In the genomic region with DNA sequence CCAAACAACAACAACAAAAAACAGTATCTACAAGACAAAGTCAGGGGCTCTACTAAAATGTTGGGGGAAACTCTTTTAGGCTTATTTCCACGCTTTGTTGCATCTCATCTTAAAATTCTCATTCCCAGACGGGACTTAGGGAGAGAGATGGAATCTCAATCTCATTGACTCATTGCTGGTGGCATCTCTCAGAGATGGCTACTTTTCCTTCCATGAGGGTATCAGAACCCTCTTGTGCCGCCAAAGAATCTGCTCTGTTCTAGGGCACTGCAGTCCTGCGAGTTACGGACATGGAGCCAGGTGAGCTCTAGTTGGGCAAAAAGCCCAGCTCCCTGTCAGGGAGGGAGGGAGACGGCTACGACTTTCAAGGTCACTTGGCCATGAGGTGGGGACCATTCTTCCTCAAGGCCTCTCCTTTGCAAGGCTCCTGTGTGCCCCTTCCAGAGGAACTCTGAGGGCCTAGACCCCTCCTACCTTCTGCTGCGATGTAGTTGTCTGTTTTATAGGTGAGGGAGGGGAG, we compare ENCODE assay signal across 26 cellular contexts.
"Had no signal": no experiment of that assay in that cellular context is flagged by ENCODE, and none has a peak within 500 bp of the region (broad histone marks: within the 10 kb centered on the region; RNA-seq: fewer than 3 reads in every experiment).

No MANE protein-coding gene starts in this region.

- H3K4me1 ChIP-seq: pancreas, psoas muscle, right lobe of liver had no signal

- FAIRE-seq: pancreas, small intestine had no signal

- H3K27ac Mint-ChIP-seq: naive thymus-derived CD4-positive, alpha-beta T cell; natural killer cell; nephron; neural progenitor cell; progenitor cell of endocrine pancreas; stimulated activated effector memory CD8-positive, alpha-beta T cell treated with anti-CD3 and anti-CD28 coated beads, Interleukin-12 subunit alpha, Interleukin-12 subunit beta, amount 100 ng/mL, for 72 hours; stimulated activated naive B cell treated with anti-CD40 and anti-IgM and Interleukin-4, amounts not matched to agents 10 μg/mL and 1 μg/mL and 100 μg/mL, for 72 hours; stimulated activated naive CD8-positive, alpha-beta T cell treated with anti-CD3 and anti-CD28 coated beads, Interleukin-15, amount 100 ng/mL, for 72 hours had no signal

- H3K27ac ChIP-seq: neural progenitor cell, neutrophil, pancreas, psoas muscle, right lobe of liver, sigmoid colon, thoracic aorta, tibial artery, transverse colon, upper lobe of left lung, vagina had no signal

- H3K4me3 ChIP-seq: neural progenitor cell, pancreas, psoas muscle, right lobe of liver, sigmoid colon, thoracic aorta, tibial artery, transverse colon, upper lobe of left lung, vagina had no signal

- H3K4me2 ChIP-seq: neural progenitor cell had no signal

- H3K4me1 Mint-ChIP-seq: stimulated activated effector memory CD8-positive, alpha-beta T cell treated with anti-CD3 and anti-CD28 coated beads, Interleukin-12 subunit alpha, Interleukin-12 subunit beta, amount 100 ng/mL, for 72 hours had no signal

- H3K36me3 ChIP-seq: neural progenitor cell, neutrophil, pancreas, right lobe of liver, sigmoid colon, thoracic aorta, tibial artery, transverse colon, upper lobe of left lung, vagina had no signal

- H3K9me3 Mint-ChIP-seq: natural killer cell; stimulated activated naive CD8-positive, alpha-beta T cell treated with anti-CD3 and anti-CD28 coated beads, Interleukin-15, amount 100 ng/mL, for 72 hours had no signal

- H3K9ac ChIP-seq: neural progenitor cell had no signal

- H3K4me3 Mint-ChIP-seq: naive thymus-derived CD4-positive, alpha-beta T cell; natural killer cell; nephron; neural progenitor cell; stimulated activated effector memory CD8-positive, alpha-beta T cell treated with anti-CD3 and anti-CD28 coated beads, Interleukin-12 subunit alpha, Interleukin-12 subunit beta, amount 100 ng/mL, for 72 hours; stimulated activated naive B cell treated with anti-CD40 and anti-IgM and Interleukin-4, amounts not matched to agents 10 μg/mL and 1 μg/mL and 100 μg/mL, for 72 hours; stimulated activated naive CD8-positive, alpha-beta T cell treated with anti-CD3 and anti-CD28 coated beads, Interleukin-15, amount 100 ng/mL, for 72 hours had no signal

- ATAC-seq: naive thymus-derived CD4-positive, alpha-beta T cell; natural killer cell; pancreas; psoas muscle; right cardiac atrium; right lobe of liver; stimulated activated effector memory CD8-positive, alpha-beta T cell treated with anti-CD3 and anti-CD28 coated beads, Interleukin-12 subunit alpha, Interleukin-12 subunit beta, amount 100 ng/mL, for 72 hours; stimulated activated naive B cell treated with anti-CD40 and anti-IgM and Interleukin-4, amounts not matched to agents 10 μg/mL and 1 μg/mL and 100 μg/mL, for 72 hours; stimulated activated naive CD8-positive, alpha-beta T cell treated with anti-CD3 and anti-CD28 coated beads, Interleukin-15, amount 100 ng/mL, for 72 hours had no signal

- H2AFZ ChIP-seq: neural progenitor cell had no signal

- H3K9me3 ChIP-seq: neutrophil, pancreas, psoas muscle, right lobe of liver, sigmoid colon, thoracic aorta, tibial artery, transverse colon, upper lobe of left lung, vagina had no signal

- H3K27me3 ChIP-seq: pancreas, right lobe of liver, vagina had no signal

- H3K36me3 Mint-ChIP-seq: natural killer cell; stimulated activated effector memory CD8-positive, alpha-beta T cell treated with anti-CD3 and anti-CD28 coated beads, Interleukin-12 subunit alpha, Interleukin-12 subunit beta, amount 100 ng/mL, for 72 hours; stimulated activated naive B cell treated with anti-CD40 and anti-IgM and Interleukin-4, amounts not matched to agents 10 μg/mL and 1 μg/mL and 100 μg/mL, for 72 hours had no signal

- DNase-seq: naive thymus-derived CD4-positive, alpha-beta T cell; natural killer cell; nucleus accumbens; pancreas; psoas muscle; right cardiac atrium; right lobe of liver; sigmoid colon; small intestine; stimulated activated CD4-positive, alpha-beta T cell treated with anti-CD3 and anti-CD28 coated beads, Interleukin-15, amount 100 ng/mL, for 24 hours; stimulated activated CD4-positive, alpha-beta T cell treated with anti-CD3 and anti-CD28 coated beads, Interleukin-2, amount 100 ng/mL, for 24 hours; stimulated activated CD4-positive, alpha-beta T cell treated with anti-CD3 and anti-CD28 coated beads, Interleukin-2, amount 100 ng/mL, for 48 hours; stimulated activated CD4-positive, alpha-beta T cell treated with anti-CD3 and anti-CD28 coated beads, Interleukin-4, amount 100 ng/mL, for 24 hours; stimulated activated naive B cell treated with anti-CD40 and anti-IgM and Interleukin-4, amounts not matched to agents 10 μg/mL and 1 μg/mL and 100 μg/mL, for 72 hours; stimulated activated naive CD4-positive, alpha-beta T cell treated with Interleukin-2 at 50 U/mL for 16 hours; stimulated activated naive CD8-positive, alpha-beta T cell treated with anti-CD3 and anti-CD28 coated beads, Interleukin-15, amount 100 ng/mL, for 72 hours; tibial artery; transverse colon; upper lobe of left lung had no signal
